ENCODE assay signal across 21 cellular contexts in genomic region chr13:42000836-42001235, GRCh38.
"Had no signal": no experiment of that assay in that cellular context is flagged by ENCODE, and none has a peak within 500 bp of the region (broad histone marks: within the 10 kb centered on the region; RNA-seq: fewer than 3 reads in every experiment).

No MANE protein-coding gene starts in this region.

- H3K36me3 Mint-ChIP-seq: natural killer cell treated with Interleukin-12 subunit alpha and Interleukin-12 subunit beta and Interleukin-15 and Interleukin-18, amount 100 ng/mL, for 72 hours; T-cell had no signal

- H3K27ac Mint-ChIP-seq: activated CD4-positive, alpha-beta T cell treated with anti-CD3 and anti-CD28 coated beads, Interleukin-2, amount 10 ng/mL, durations not matched to agents 24 days and 14 days; activated CD8-positive, alpha-beta T cell treated with anti-CD3 and anti-CD28 coated beads, Interleukin-2, amount 10 ng/mL, durations not matched to agents 7 days and 5 days; activated naive CD8-positive, alpha-beta T cell treated with anti-CD3 and anti-CD28 coated beads, Interleukin-2, amount 10 ng/mL, durations not matched to agents 7 days and 5 days; activated T-cell treated with anti-CD3 and anti-CD28 coated beads, Interleukin-2, amount 50 U/mL, for 24 hours; activated T-helper 2 cell treated with anti-CD3 and anti-CD28 coated beads, Interferon-gamma antibody, Interleukin-2, Interleukin-4, amounts not matched to agents 10 μg/mL and 5 μg/mL and 100 μg/mL, durations not matched to agents 14 hours and 24 hours and 36 hours; natural killer cell treated with Interleukin-12 subunit alpha and Interleukin-12 subunit beta and Interleukin-15 and Interleukin-18, amount 100 ng/mL, for 72 hours; T-cell had no signal

- H3K4me1 Mint-ChIP-seq: activated CD4-positive, alpha-beta T cell treated with anti-CD3 and anti-CD28 coated beads, Interleukin-2, amount 10 ng/mL, durations not matched to agents 24 days and 14 days; central memory CD8-positive, alpha-beta T cell; T-cell had no signal

- H3K27ac ChIP-seq: brain microvascular endothelial cell, colonic mucosa, gastrocnemius medialis, tibial artery had no signal

- H3K4me3 ChIP-seq: colonic mucosa, gastrocnemius medialis, tibial artery had no signal

- H3K4me1 ChIP-seq: colonic mucosa, gastrocnemius medialis, tibial artery had no signal

- H3K27me3 ChIP-seq: brain microvascular endothelial cell, colonic mucosa, gastrocnemius medialis, tibial artery had no signal

- DNase-seq: activated CD4-positive, alpha-beta T cell treated with anti-CD3 and anti-CD28 coated beads, Interleukin-2, amount 10 ng/mL, durations not matched to agents 24 days and 14 days; activated CD8-positive, alpha-beta T cell treated with anti-CD3 and anti-CD28 coated beads, Interleukin-2, amount 10 ng/mL, durations not matched to agents 7 days and 5 days; activated naive CD4-positive, alpha-beta T cell treated with Interleukin-2 at 50 U/mL for 16 hours; activated naive CD8-positive, alpha-beta T cell treated with anti-CD3 and anti-CD28 coated beads, Interleukin-2, amount 10 ng/mL, durations not matched to agents 7 days and 5 days; activated T-cell treated with anti-CD3 and anti-CD28 coated beads, Interleukin-2, amount 50 U/mL, for 24 hours; colonic mucosa; gastrocnemius medialis; head of caudate nucleus; kidney; left ventricle myocardium superior; posterior cingulate gyrus; stimulated activated CD4-positive, alpha-beta T cell treated with anti-CD3 and anti-CD28 coated beads, Interleukin-12 subunit alpha, Interleukin-12 subunit beta, amount 100 ng/mL, for 4 hours; stimulated activated CD4-positive, alpha-beta T cell treated with anti-CD3 and anti-CD28 coated beads, Interleukin-1b, Interleukin-23, amount 100 ng/mL, for 48 hours; stimulated activated CD8-positive, alpha-beta memory T cell treated with anti-CD3 and anti-CD28 coated beads, Interleukin-4, amount 100 ng/mL, for 48 hours; T-cell; tibial artery had no signal

- H3K9me3 Mint-ChIP-seq: activated T-cell treated with anti-CD3 and anti-CD28 coated beads, Interleukin-2, amount 50 U/mL, for 24 hours; activated T-helper 2 cell treated with anti-CD3 and anti-CD28 coated beads, Interferon-gamma antibody, Interleukin-2, Interleukin-4, amounts not matched to agents 10 μg/mL and 5 μg/mL and 100 μg/mL, durations not matched to agents 14 hours and 24 hours and 36 hours; central memory CD8-positive, alpha-beta T cell; natural killer cell treated with Interleukin-12 subunit alpha and Interleukin-12 subunit beta and Interleukin-15 and Interleukin-18, amount 100 ng/mL, for 72 hours; T-cell had no signal

- H3K4me3 Mint-ChIP-seq: activated CD4-positive, alpha-beta T cell treated with anti-CD3 and anti-CD28 coated beads, Interleukin-2, amount 10 ng/mL, durations not matched to agents 24 days and 14 days; activated CD8-positive, alpha-beta T cell treated with anti-CD3 and anti-CD28 coated beads, Interleukin-2, amount 10 ng/mL, durations not matched to agents 7 days and 5 days; activated naive CD8-positive, alpha-beta T cell treated with anti-CD3 and anti-CD28 coated beads, Interleukin-2, amount 10 ng/mL, durations not matched to agents 7 days and 5 days; activated T-cell treated with anti-CD3 and anti-CD28 coated beads, Interleukin-2, amount 50 U/mL, for 24 hours; central memory CD8-positive, alpha-beta T cell; natural killer cell treated with Interleukin-12 subunit alpha and Interleukin-12 subunit beta and Interleukin-15 and Interleukin-18, amount 100 ng/mL, for 72 hours; T-cell had no signal

- H3K9me3 ChIP-seq: colonic mucosa, gastrocnemius medialis, tibial artery had no signal

- H3K27me3 Mint-ChIP-seq: activated T-cell treated with anti-CD3 and anti-CD28 coated beads, Interleukin-2, amount 50 U/mL, for 24 hours had no signal

- H3K36me3 ChIP-seq: brain microvascular endothelial cell, colonic mucosa, gastrocnemius medialis, tibial artery had no signal

- FAIRE-seq: endometrium, kidney had no signal

- ATAC-seq: activated CD8-positive, alpha-beta T cell treated with anti-CD3 and anti-CD28 coated beads, Interleukin-2, amount 10 ng/mL, durations not matched to agents 7 days and 5 days; gastrocnemius medialis; left ventricle myocardium superior; natural killer cell treated with Interleukin-12 subunit alpha and Interleukin-12 subunit beta and Interleukin-15 and Interleukin-18, amount 100 ng/mL, for 72 hours; T-cell had no signal
